ENCODE assay signal across 4 cellular contexts in the genomic region with DNA sequence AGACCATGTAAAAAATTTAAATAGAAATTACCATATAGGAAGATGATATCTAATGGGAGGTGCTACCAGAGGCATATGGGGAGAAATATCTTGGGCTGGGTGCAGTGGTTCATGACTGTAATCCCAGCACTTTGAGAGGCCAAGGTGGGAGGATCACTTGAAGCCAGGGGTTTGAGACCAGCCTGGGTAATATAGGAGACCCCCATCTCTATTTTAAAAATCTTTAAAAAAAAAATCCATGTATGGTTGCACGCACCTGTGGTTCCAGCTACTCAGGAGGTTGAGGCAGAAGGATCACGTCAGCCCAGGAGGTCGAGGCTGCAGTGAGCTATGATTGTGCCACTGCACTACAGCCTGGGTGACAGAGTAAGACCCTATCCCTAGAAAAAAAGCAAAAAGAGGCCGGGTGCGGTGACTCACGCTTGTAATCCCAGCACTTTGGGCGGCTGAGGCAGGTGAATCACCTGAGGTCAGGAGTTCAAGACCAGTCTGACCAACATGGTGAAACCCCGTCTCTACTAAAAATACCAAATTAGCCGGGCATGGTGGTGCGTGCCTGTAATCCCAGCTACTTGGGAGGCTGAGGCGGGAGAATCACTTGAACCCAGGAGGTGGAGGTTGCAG. TPM values are rescaled to one million over a fixed set of nuclear protein-coding genes. Genes with fewer than 3 reads are reported as not detected.
"Had no signal": no experiment of that assay in that cellular context is flagged by ENCODE, and none has a peak within 500 bp of the region (broad histone marks: within the 10 kb centered on the region; RNA-seq: fewer than 3 reads in every experiment).

No MANE protein-coding gene starts in this region.

RNA-seq across cellular contexts. Expression of a gene that starts 44.8 kb away (rescaled TPM):
- total RNA-seq: activated naive CD4-positive, alpha-beta T cell treated with anti-CD3 and anti-CD28 coated beads for 36 hours; chondrocyte; gastrocnemius medialis had no signal
- polyA plus RNA-seq: aorta had no signal
